ENCODE assay signal across 1 cellular context in the genomic region with DNA sequence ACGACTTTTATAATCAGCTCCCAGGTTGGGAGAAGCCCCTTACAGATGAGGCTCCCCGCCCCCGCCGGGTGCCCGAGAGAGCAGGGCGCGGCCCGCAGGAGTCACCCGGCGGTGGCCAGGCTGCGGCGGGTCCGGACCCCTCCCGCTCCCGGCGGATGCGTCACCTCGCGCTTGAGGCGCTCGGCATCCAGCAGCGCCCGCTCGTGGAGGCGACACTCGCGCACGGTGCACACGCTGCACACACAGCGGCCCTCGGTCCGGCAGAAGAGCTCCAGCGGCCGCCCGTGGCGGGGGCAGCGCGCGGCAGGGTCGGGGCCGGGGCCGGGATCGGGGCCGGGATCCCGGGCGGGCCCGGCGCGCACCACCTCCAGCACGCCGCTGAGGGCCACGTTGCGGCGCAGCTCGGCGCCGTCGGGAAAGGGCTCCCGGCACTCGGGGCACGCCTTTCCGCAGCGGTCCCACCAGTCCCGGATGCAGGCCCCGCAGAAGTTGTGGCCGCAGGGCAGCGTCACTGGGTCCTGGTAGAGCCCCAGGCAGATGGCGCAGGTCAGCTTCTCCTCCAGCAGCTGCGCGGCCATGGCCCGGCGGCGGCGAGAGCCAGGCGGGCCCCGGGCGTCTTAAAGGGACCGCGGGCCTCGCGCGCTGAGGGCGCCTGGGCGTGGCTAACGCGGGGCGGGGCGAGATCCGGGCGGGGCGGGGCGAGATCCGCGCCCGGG.
A peak's percentile ranks its signal among the peaks of the same experiment; 100 is the strongest.
TF ChIP-seq lines count a peak whose summit lies in the region.

A gene with protein sequence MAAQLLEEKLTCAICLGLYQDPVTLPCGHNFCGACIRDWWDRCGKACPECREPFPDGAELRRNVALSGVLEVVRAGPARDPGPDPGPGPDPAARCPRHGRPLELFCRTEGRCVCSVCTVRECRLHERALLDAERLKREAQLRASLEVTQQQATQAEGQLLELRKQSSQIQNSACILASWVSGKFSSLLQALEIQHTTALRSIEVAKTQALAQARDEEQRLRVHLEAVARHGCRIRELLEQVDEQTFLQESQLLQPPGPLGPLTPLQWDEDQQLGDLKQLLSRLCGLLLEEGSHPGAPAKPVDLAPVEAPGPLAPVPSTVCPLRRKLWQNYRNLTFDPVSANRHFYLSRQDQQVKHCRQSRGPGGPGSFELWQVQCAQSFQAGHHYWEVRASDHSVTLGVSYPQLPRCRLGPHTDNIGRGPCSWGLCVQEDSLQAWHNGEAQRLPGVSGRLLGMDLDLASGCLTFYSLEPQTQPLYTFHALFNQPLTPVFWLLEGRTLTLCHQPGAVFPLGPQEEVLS (minus strand): TSS at position 592 of the 716 bp plus-strand sequence. CDS start 14 bp downstream, at position 578.

TF ChIP-seq in WTC11, 78 proteins besides CTCF, POLR2A, EP300 and RAD21 (continued from another document):
- TF ChIP-seq ZNF423 (CRISPR knock-in tag; IDR thresholded peaks at IDR 0.05) (no peak), SP1 (CRISPR knock-in tag; conservative IDR thresholded peaks at IDR 0.05) (peak; percentile 75)
- TF ChIP-seq, protein P1, sequence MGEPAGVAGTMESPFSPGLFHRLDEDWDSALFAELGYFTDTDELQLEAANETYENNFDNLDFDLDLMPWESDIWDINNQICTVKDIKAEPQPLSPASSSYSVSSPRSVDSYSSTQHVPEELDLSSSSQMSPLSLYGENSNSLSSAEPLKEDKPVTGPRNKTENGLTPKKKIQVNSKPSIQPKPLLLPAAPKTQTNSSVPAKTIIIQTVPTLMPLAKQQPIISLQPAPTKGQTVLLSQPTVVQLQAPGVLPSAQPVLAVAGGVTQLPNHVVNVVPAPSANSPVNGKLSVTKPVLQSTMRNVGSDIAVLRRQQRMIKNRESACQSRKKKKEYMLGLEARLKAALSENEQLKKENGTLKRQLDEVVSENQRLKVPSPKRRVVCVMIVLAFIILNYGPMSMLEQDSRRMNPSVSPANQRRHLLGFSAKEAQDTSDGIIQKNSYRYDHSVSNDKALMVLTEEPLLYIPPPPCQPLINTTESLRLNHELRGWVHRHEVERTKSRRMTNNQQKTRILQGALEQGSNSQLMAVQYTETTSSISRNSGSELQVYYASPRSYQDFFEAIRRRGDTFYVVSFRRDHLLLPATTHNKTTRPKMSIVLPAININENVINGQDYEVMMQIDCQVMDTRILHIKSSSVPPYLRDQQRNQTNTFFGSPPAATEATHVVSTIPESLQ (CRISPR knock-in tag; IDR thresholded peaks at IDR 0.05), result no peak
